Comparison of ENCODE assay signal across 1 cellular context in the genomic region with DNA sequence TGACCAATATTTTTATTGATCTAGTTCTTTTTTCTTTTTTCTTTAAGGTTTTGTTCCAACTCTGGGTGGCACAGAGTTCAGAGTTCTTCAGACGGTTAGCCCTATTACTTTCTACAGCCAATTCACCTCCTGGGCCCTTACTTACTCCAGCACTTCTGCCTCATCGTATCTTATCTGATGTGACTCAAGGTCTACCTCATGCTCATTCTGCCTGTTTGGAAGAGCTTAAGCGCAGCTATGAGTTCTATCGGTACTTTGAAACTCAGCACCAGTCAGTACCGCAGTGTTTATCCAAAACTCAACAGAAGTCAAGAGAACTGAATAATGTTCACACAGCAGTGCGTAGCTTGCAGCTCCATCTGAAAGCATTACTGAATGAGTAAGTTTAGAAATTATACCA.
TF ChIP-seq lines count a peak whose summit lies in the region.

No MANE protein-coding gene starts in this region.

TF ChIP-seq in HepG2, 621 proteins besides CTCF, POLR2A, EP300 and RAD21 (continued from another document):
- TF ChIP-seq, protein P1, sequence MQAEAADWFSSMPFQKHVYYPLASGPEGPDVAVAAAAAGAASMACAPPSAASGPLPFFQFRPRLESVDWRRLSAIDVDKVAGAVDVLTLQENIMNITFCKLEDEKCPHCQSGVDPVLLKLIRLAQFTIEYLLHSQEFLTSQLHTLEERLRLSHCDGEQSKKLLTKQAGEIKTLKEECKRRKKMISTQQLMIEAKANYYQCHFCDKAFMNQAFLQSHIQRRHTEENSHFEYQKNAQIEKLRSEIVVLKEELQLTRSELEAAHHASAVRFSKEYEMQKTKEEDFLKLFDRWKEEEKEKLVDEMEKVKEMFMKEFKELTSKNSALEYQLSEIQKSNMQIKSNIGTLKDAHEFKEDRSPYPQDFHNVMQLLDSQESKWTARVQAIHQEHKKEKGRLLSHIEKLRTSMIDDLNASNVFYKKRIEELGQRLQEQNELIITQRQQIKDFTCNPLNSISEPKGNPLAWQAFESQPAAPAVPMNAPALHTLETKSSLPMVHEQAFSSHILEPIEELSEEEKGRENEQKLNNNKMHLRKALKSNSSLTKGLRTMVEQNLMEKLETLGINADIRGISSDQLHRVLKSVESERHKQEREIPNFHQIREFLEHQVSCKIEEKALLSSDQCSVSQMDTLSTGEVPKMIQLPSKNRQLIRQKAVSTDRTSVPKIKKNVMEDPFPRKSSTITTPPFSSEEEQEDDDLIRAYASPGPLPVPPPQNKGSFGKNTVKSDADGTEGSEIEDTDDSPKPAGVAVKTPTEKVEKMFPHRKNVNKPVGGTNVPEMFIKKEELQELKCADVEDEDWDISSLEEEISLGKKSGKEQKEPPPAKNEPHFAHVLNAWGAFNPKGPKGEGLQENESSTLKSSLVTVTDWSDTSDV (CRISPR knock-in tag; IDR thresholded peaks at IDR 0.05): no peak
- TF ChIP-seq, protein P2, sequence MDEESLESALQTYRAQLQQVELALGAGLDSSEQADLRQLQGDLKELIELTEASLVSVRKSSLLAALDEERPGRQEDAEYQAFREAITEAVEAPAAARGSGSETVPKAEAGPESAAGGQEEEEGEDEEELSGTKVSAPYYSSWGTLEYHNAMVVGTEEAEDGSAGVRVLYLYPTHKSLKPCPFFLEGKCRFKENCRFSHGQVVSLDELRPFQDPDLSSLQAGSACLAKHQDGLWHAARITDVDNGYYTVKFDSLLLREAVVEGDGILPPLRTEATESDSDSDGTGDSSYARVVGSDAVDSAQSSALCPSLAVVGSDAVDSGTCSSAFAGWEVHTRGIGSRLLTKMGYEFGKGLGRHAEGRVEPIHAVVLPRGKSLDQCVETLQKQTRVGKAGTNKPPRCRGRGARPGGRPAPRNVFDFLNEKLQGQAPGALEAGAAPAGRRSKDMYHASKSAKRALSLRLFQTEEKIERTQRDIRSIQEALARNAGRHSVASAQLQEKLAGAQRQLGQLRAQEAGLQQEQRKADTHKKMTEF (CRISPR knock-in tag; IDR thresholded peaks at IDR 0.05): no peak
- TF ChIP-seq, protein P3, sequence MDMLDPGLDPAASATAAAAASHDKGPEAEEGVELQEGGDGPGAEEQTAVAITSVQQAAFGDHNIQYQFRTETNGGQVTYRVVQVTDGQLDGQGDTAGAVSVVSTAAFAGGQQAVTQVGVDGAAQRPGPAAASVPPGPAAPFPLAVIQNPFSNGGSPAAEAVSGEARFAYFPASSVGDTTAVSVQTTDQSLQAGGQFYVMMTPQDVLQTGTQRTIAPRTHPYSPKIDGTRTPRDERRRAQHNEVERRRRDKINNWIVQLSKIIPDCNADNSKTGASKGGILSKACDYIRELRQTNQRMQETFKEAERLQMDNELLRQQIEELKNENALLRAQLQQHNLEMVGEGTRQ (IDR thresholded peaks at IDR 0.05; ENCODE audit: low read depth, low read length): no peak
- TF ChIP-seq, protein P3 (CRISPR knock-in tag; IDR thresholded peaks at IDR 0.05; ENCODE audit: borderline replicate concordance): no peak
- TF ChIP-seq SRSF9 (IDR thresholded peaks at IDR 0.05; ENCODE audit: borderline replicate concordance, insufficient read depth, low read depth, low read length, poor library complexity, severe bottlenecking) (no peak), RBFOX2 (IDR thresholded peaks at IDR 0.05; ENCODE audit: low read depth, low read length) (no peak), SIN3A (IDR thresholded peaks at IDR 0.05; ENCODE audit: borderline replicate concordance, low read depth, low read length) (no peak), ZNF292 (CRISPR knock-in tag; IDR thresholded peaks at IDR 0.05; ENCODE audit: borderline replicate concordance, low read depth) (no peak), HMG20B (CRISPR knock-in tag; conservative IDR thresholded peaks at IDR 0.05) (no peak), HNRNPLL (IDR thresholded peaks at IDR 0.05; ENCODE audit: low read depth, low read length, poor library complexity, severe bottlenecking) (no peak), ZNF749 (CRISPR knock-in tag; IDR thresholded peaks at IDR 0.05; ENCODE audit: borderline replicate concordance) (no peak)
- TF ChIP-seq, protein P4, sequence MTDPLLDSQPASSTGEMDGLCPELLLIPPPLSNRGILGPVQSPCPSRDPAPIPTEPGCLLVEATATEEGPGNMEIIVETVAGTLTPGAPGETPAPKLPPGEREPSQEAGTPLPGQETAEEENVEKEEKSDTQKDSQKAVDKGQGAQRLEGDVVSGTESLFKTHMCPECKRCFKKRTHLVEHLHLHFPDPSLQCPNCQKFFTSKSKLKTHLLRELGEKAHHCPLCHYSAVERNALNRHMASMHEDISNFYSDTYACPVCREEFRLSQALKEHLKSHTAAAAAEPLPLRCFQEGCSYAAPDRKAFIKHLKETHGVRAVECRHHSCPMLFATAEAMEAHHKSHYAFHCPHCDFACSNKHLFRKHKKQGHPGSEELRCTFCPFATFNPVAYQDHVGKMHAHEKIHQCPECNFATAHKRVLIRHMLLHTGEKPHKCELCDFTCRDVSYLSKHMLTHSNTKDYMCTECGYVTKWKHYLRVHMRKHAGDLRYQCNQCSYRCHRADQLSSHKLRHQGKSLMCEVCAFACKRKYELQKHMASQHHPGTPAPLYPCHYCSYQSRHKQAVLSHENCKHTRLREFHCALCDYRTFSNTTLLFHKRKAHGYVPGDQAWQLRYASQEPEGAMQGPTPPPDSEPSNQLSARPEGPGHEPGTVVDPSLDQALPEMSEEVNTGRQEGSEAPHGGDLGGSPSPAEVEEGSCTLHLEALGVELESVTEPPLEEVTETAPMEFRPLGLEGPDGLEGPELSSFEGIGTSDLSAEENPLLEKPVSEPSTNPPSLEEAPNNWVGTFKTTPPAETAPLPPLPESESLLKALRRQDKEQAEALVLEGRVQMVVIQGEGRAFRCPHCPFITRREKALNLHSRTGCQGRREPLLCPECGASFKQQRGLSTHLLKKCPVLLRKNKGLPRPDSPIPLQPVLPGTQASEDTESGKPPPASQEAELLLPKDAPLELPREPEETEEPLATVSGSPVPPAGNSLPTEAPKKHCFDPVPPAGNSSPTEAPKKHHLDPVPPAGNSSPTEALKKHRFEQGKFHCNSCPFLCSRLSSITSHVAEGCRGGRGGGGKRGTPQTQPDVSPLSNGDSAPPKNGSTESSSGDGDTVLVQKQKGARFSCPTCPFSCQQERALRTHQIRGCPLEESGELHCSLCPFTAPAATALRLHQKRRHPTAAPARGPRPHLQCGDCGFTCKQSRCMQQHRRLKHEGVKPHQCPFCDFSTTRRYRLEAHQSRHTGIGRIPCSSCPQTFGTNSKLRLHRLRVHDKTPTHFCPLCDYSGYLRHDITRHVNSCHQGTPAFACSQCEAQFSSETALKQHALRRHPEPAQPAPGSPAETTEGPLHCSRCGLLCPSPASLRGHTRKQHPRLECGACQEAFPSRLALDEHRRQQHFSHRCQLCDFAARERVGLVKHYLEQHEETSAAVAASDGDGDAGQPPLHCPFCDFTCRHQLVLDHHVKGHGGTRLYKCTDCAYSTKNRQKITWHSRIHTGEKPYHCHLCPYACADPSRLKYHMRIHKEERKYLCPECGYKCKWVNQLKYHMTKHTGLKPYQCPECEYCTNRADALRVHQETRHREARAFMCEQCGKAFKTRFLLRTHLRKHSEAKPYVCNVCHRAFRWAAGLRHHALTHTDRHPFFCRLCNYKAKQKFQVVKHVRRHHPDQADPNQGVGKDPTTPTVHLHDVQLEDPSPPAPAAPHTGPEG (CRISPR knock-in tag; IDR thresholded peaks at IDR 0.05): no peak
